In genomic region chr5:157924490-157924889, GRCh38 we compare ENCODE assay signal across 19 cellular contexts.
DNase-seq lines count a peak whose midpoint lies in the region; ATAC-seq and TF ChIP-seq lines count a peak whose summit lies in the region.
"Had no signal": no experiment of that assay in that cellular context is flagged by ENCODE, and none has a peak within 500 bp of the region (broad histone marks: within the 10 kb centered on the region; RNA-seq: fewer than 3 reads in every experiment).

No MANE protein-coding gene starts in this region.

- no peaks in the 10 kb centered on the region for H3K27me3 ChIP-seq in GM23338 (ENCODE audit: insufficient read depth)
- H3K27me3 ChIP-seq in colonic mucosa: no peaks in the 10 kb centered on the region
- no peaks in the 10 kb centered on the region for H3K27me3 ChIP-seq in transverse colon
- H3K27me3 ChIP-seq: SJCRH30 had no signal

- H3K4me1 ChIP-seq in GM23338 (ENCODE audit: insufficient read depth) (peaks cover 53% of the 10 kb centered on the region), colonic mucosa (peaks cover 4% of the 10 kb centered on the region), transverse colon (peaks cover 3 to 41% (median 23%) of the 10 kb centered on the region in 4 donors)
- H3K4me1 ChIP-seq: SJCRH30 had no signal

- H3K36me3 Mint-ChIP-seq in GM23338 (ENCODE audit: low read depth): no peaks in the 10 kb centered on the region

- H3K4me2 ChIP-seq in GM23338: no peak overlapping the region
- H3K4me2 ChIP-seq: KMS-11 had no signal

- H3K9ac ChIP-seq in colonic mucosa (ENCODE audit: low read depth in 2 of 2, low read length in 2 of 2): peak overlapping the region in 1 of 2 donors; percentile 29
- H3K9ac ChIP-seq: KMS-11 had no signal

- DNase-seq in GM23338 (ENCODE audit: low spot score): no peak
- DNase-seq in colonic mucosa: no peak
- peak; percentile 41 for DNase-seq in mesenteric fat pad (ENCODE audit: low spot score)
- DNase-seq in transverse colon: no peak
- no peak for DNase-seq in DMS53 (lab: John Stamatoyannopoulos, UW)
- no peak for DNase-seq in NCI-H2171 treated with DMSO at 0.1 percent for 48 hours (lab: John Stamatoyannopoulos, UW)
- DNase-seq in activated gamma-delta T cell treated with Interleukin-2 at 50 U/mL for 16 hours: no peak
- DNase-seq: DMS79, IMR-90, NCI-H1105, NCI-H146, NCI-H2029, NCI-H345, NCI-H524, NCI-H82, SJCRH30 had no signal

- no peak overlapping the region for H3K4me3 ChIP-seq in GM23338
- H3K4me3 ChIP-seq in colonic mucosa: no peak overlapping the region
- no peak overlapping the region for H3K4me3 ChIP-seq in transverse colon
- H3K4me3 ChIP-seq: HAP-1, SJCRH30 had no signal

- no peaks in the 10 kb centered on the region for H3K79me2 ChIP-seq in GM23338 (replicated peaks; ENCODE audit: insufficient read depth)

- H3K9me3 ChIP-seq in colonic mucosa (no peaks in the 10 kb centered on the region), transverse colon (no peaks in the 10 kb centered on the region)
- H3K9me3 ChIP-seq: HAP-1, SJCRH30 had no signal

- H3K4me1 Mint-ChIP-seq in GM23338: peaks cover 63% of the 10 kb centered on the region

- intact Hi-C loops in colonic mucosa (cut with DNase I) (no loop called here), transverse colon (cut with DNase I; ENCODE audit: low total_unique reads) (no loop called here)

- no peak for ATAC-seq in GM23338

- H2AFZ ChIP-seq in GM23338: 0 out of 2 replicates have a peak overlapping the region, but pooled peaks have one; percentile 23

- H3K4me3 Mint-ChIP-seq in GM23338: no peak overlapping the region

- TF ChIP-seq POLR2A in transverse colon (IDR thresholded peaks at IDR 0.05): no peak

- TF ChIP-seq CTCF in GM23338 (conservative IDR thresholded peaks at IDR 0.05; ENCODE audit: low read depth in 2 of 2): no peak
- no peak for TF ChIP-seq CTCF in colonic mucosa (IDR thresholded peaks at IDR 0.05)
- no peak for TF ChIP-seq CTCF in transverse colon (IDR thresholded peaks at IDR 0.05)

- 57 to 71% methylated on average over 1 to 2 of the region's 2 CpGs for WGBS in transverse colon (ENCODE audit: low coverage in 1 of 2), 2 donors

- H3K27ac Mint-ChIP-seq in GM23338: no peak overlapping the region

- H3K36me3 ChIP-seq in GM23338 (ENCODE audit: insufficient read depth): no peaks in the 10 kb centered on the region
- no peaks in the 10 kb centered on the region for H3K36me3 ChIP-seq in colonic mucosa
- no peaks in the 10 kb centered on the region for H3K36me3 ChIP-seq in transverse colon
- H3K36me3 ChIP-seq: HAP-1, SJCRH30 had no signal

- H3K27ac ChIP-seq in GM23338 (ENCODE audit: low read depth) (no peak overlapping the region), colonic mucosa (peak overlapping the region; percentile 72), transverse colon (peak overlapping the region; percentile 66 to 80 (median 74))
- H3K27ac ChIP-seq: C4-2B, KMS-11, SJCRH30 had no signal

- peaks cover 8% of the 10 kb centered on the region; the same call in 1 of the 2 replicates for H3K9me2 ChIP-seq in GM23338 (ENCODE audit: insufficient read depth)

- no peaks in the 10 kb centered on the region for H3K9me3 Mint-ChIP-seq in GM23338

- H4K20me1 ChIP-seq in GM23338 (replicated peaks; ENCODE audit: insufficient read depth): no peaks in the 10 kb centered on the region

- in situ Hi-C loops in transverse colon (cut with MboI; ENCODE audit: low pct_ligation_motif_present in 1 of 4, low pct_unique_long_range_greater_than_20kb in 1 of 4, low sequenced_read_pairs in 3 of 4): no loop called here

- TF ChIP-seq EP300 in transverse colon (IDR thresholded peaks at IDR 0.05; ENCODE audit: low read depth): no peak

- H3F3A ChIP-seq in GM23338 (replicated peaks; ENCODE audit: low read depth): peaks cover 12% of the 10 kb centered on the region

- H3K27me3 Mint-ChIP-seq in GM23338 (ENCODE audit: insufficient read depth, low read depth, poor library complexity): peaks cover 7% of the 10 kb centered on the region

TF ChIP-seq in GM23338, 12 proteins besides CTCF, POLR2A, EP300 and RAD21 (continues in another document):
- TF ChIP-seq REST (IDR thresholded peaks at IDR 0.05; ENCODE audit: unreplicated experiment) (no peak), CREB1 (CRISPR knock-in tag; IDR thresholded peaks at IDR 0.05; ENCODE audit: low read depth) (no peak), JUNB (IDR thresholded peaks at IDR 0.05; ENCODE audit: unreplicated experiment) (no peak), NANOG (IDR thresholded peaks at IDR 0.05; ENCODE audit: borderline replicate concordance) (no peak), EZH2phosphoT487 (IDR thresholded peaks at IDR 0.05; ENCODE audit: unreplicated experiment) (no peak), STAT1 (IDR thresholded peaks at IDR 0.05; ENCODE audit: unreplicated experiment) (no peak), ZNF331 (CRISPR knock-in tag; IDR thresholded peaks at IDR 0.05; ENCODE audit: low read depth) (no peak), ETS1 (IDR thresholded peaks at IDR 0.05) (no peak)
